Comparison of ENCODE assay signal across 27 cellular contexts in genomic region chr5:965604-966344, GRCh38. TPM values are rescaled to one million over a fixed set of nuclear protein-coding genes. Genes with fewer than 3 reads are reported as not detected.
DNase-seq lines count a peak whose midpoint lies in the region; ATAC-seq and TF ChIP-seq lines count a peak whose summit lies in the region.
"Had no signal": no experiment of that assay in that cellular context is flagged by ENCODE, and none has a peak within 500 bp of the region (broad histone marks: within the 10 kb centered on the region; RNA-seq: fewer than 3 reads in every experiment).

No MANE protein-coding gene starts in this region.

- no peaks in the 10 kb centered on the region for H3K9me2 ChIP-seq in HCT116 (ENCODE audit: insufficient read depth)

- H3K9me3 ChIP-seq in BLaER1 (peaks cover 25% of the 10 kb centered on the region), HCT116 (ENCODE audit: control insufficient read depth in 1 of 2, insufficient read depth in 1 of 2, low read depth in 1 of 2, low read length in 2 of 2) (no peaks in the 10 kb centered on the region), RWPE2 (ENCODE audit: severe bottlenecking) (no peaks in the 10 kb centered on the region), osteoblast (ENCODE audit: low read depth, low read length) (no peaks in the 10 kb centered on the region)
- H3K9me3 ChIP-seq: neutrophil, psoas muscle, tibial artery had no signal

- H3K4me3 ChIP-seq in BLaER1: peak overlapping the region; percentile 64
- H3K4me3 ChIP-seq in HCT116 (replicated peaks in 1 of 2; ENCODE audit: low read depth in 1 of 2, low read length in 2 of 2): no peak overlapping the region
- no peak overlapping the region for H3K4me3 ChIP-seq in RWPE2 (ENCODE audit: severe bottlenecking)
- H3K4me3 ChIP-seq in osteoblast (ENCODE audit: insufficient read depth, low read length): no peak overlapping the region
- H3K4me3 ChIP-seq: psoas muscle, SK-N-MC, tibial artery had no signal

- peak overlapping the region; percentile 94 for H3K27ac ChIP-seq in BLaER1
- no peak overlapping the region for H3K27ac ChIP-seq in HCT116 (ENCODE audit: low read depth, low read length)
- no peak overlapping the region for H3K27ac ChIP-seq in RWPE2 (ENCODE audit: poor library complexity, severe bottlenecking)
- no peak overlapping the region for H3K27ac ChIP-seq in osteoblast (ENCODE audit: low read depth, low read length)
- H3K27ac ChIP-seq: brain microvascular endothelial cell, neutrophil, psoas muscle, SK-N-MC, tibial artery had no signal

- H3K27me3 ChIP-seq in BLaER1: no peaks in the 10 kb centered on the region
- peaks cover 59% of the 10 kb centered on the region for H3K27me3 ChIP-seq in HCT116 (ENCODE audit: insufficient read depth, low read length)
- peaks cover 51% of the 10 kb centered on the region for H3K27me3 ChIP-seq in RWPE2 (ENCODE audit: insufficient read depth, poor library complexity, severe bottlenecking)
- peaks cover 61% of the 10 kb centered on the region for H3K27me3 ChIP-seq in osteoblast (ENCODE audit: insufficient read depth, low read length)

- H2AFZ ChIP-seq in HCT116 (ENCODE audit: low read depth, low read length, poor library complexity, severe bottlenecking) (no peak overlapping the region), osteoblast (ENCODE audit: low read length) (no peak overlapping the region)

- DNase-seq in HCT116 (ENCODE audit: low read depth, low spot score) (no peak), RWPE2 (ENCODE audit: low spot score) (peak; percentile 64), osteoblast (ENCODE audit: insufficient read length, low spot score, missing footprints) (peak; percentile 27), Kasumi-1 (lab: John Stamatoyannopoulos, UW) (no peak), NCI-H774 (lab: John Stamatoyannopoulos, UW) (no peak)
- DNase-seq in stimulated activated naive CD4-positive, alpha-beta T cell treated with Interleukin-2 at 50 U/mL for 16 hours (lab: John Stamatoyannopoulos, UW): no peak
- DNase-seq: activated CD4-positive, alpha-beta T cell treated with anti-CD3 and anti-CD28 coated beads for 48 hours; activated CD8-positive, alpha-beta memory T cell treated with anti-CD3 and anti-CD28 coated beads, Interleukin-2, amount 10 ng/mL, durations not matched to agents 7 days and 5 days; activated naive CD4-positive, alpha-beta T cell treated with anti-CD3 and anti-CD28 coated beads for 36 hours; amniotic stem cell; brain microvascular endothelial cell; HCEC 1CT; hippocampal formation; immature natural killer cell; mesendoderm; NCI-H1092; NCI-H187 treated with DMSO at 0.1 percent for 48 hours; NCI-H526 treated with DMSO at 0.1 percent for 48 hours; psoas muscle; T-helper 17 cell had no signal

- peak overlapping the region; percentile 81 for H3K9ac ChIP-seq in BLaER1
- no peak overlapping the region for H3K9ac ChIP-seq in HCT116 (ENCODE audit: low read length)

- ATAC-seq in HCT116: peak; percentile 62; the same call in 1 of the 2 replicates
- no peak for ATAC-seq in RWPE2 (ENCODE audit: low read depth)
- ATAC-seq: activated CD8-positive, alpha-beta memory T cell treated with anti-CD3 and anti-CD28 coated beads, Interleukin-2, amount 10 ng/mL, durations not matched to agents 7 days and 5 days; psoas muscle; T-helper 17 cell had no signal

- no TSS peak for BruUV-seq in HCT116 (replicated peaks; lab: Mats Ljungman, UMichigan)

- CTCF ChIA-PET in HCT116 (lab: Charles Lee): no interaction called here

- H3K36me3 ChIP-seq in BLaER1 (0 out of 2 replicates have a peak, but pooled peaks cover 5% of the 10 kb centered on the region), HCT116 (ENCODE audit: control insufficient read depth in 1 of 2, insufficient read depth in 2 of 2, low read length in 2 of 2) (no peaks in the 10 kb centered on the region), RWPE2 (ENCODE audit: low read depth) (no peaks in the 10 kb centered on the region), osteoblast (ENCODE audit: insufficient read depth, low read length) (no peaks in the 10 kb centered on the region)
- H3K36me3 ChIP-seq: brain microvascular endothelial cell, neutrophil, tibial artery had no signal

- peak overlapping the region; percentile 99 for H3K4me2 ChIP-seq in BLaER1
- no peak overlapping the region for H3K4me2 ChIP-seq in HCT116 (ENCODE audit: low read length)
- no peak overlapping the region for H3K4me2 ChIP-seq in osteoblast (ENCODE audit: insufficient read depth, low read length)

- no peak for TF ChIP-seq POLR2A in HCT116 (IDR thresholded peaks at IDR 0.05; ENCODE audit: borderline replicate concordance, extremely low read depth, insufficient read depth, insufficient read length)

- H3K4me1 ChIP-seq in BLaER1 (peaks cover 89% of the 10 kb centered on the region), HCT116 (ENCODE audit: control insufficient read depth in 1 of 2, insufficient read depth in 2 of 2, low read length in 2 of 2) (no peaks in the 10 kb centered on the region; a peak in 1 of 4 replicates), RWPE2 (ENCODE audit: insufficient read depth, poor library complexity, severe bottlenecking) (no peaks in the 10 kb centered on the region), osteoblast (ENCODE audit: insufficient read depth, low read length) (no peaks in the 10 kb centered on the region)
- H3K4me1 ChIP-seq: psoas muscle, tibial artery had no signal

- no peaks in the 10 kb centered on the region for H4K20me1 ChIP-seq in BLaER1
- no peaks in the 10 kb centered on the region for H4K20me1 ChIP-seq in HCT116 (ENCODE audit: insufficient read depth)
- no peaks in the 10 kb centered on the region for H4K20me1 ChIP-seq in osteoblast (ENCODE audit: insufficient read depth, low read length)

- POLR2A ChIA-PET in HCT116 (lab: Charles Lee): no interaction called here

- intact Hi-C loops in HCT116 (cut with micrococcal nuclease): no loop called here

- RAD21 ChIA-PET in HCT116 (lab: Charles Lee; ENCODE audit: low non-redundant PET in 1 of 2, low total read pairs in 2 of 2, uncharacterized antibody in 2 of 2, unreplicated experiment in 2 of 2): no interaction called here

- TF ChIP-seq RAD21 in HCT116 (IDR thresholded peaks at IDR 0.05; ENCODE audit: low read depth): no peak

- no peaks in the 10 kb centered on the region for H3K79me2 ChIP-seq in HCT116 (ENCODE audit: insufficient read depth, low read length)
- H3K79me2 ChIP-seq in osteoblast (ENCODE audit: insufficient read depth, low read length): no peaks in the 10 kb centered on the region

- 0 out of 6 replicates have a peak, but pooled peaks of 1 of the 3 experiments have one; percentile 1 for TF ChIP-seq CTCF in HCT116 (IDR thresholded peaks at IDR 0.05 in 2 of 3, conservative IDR thresholded peaks at IDR 0.05 in 1 of 3; ENCODE audit: borderline replicate concordance in 1 of 3, insufficient read depth in 1 of 3, low read depth in 2 of 3, low read length in 2 of 3)
- TF ChIP-seq CTCF in RWPE2 (IDR thresholded peaks at IDR 0.05; ENCODE audit: poor library complexity, severe bottlenecking): no peak
- TF ChIP-seq CTCF in osteoblast (IDR thresholded peaks at IDR 0.05; ENCODE audit: extremely low read depth, low read depth, low read length): no peak

TF ChIP-seq in HCT116, 20 proteins besides CTCF, POLR2A, EP300 and RAD21 (continues in another document):
- TF ChIP-seq CBX3 (IDR thresholded peaks at IDR 0.05; ENCODE audit: low read depth): no peak
- TF ChIP-seq, protein P1, sequence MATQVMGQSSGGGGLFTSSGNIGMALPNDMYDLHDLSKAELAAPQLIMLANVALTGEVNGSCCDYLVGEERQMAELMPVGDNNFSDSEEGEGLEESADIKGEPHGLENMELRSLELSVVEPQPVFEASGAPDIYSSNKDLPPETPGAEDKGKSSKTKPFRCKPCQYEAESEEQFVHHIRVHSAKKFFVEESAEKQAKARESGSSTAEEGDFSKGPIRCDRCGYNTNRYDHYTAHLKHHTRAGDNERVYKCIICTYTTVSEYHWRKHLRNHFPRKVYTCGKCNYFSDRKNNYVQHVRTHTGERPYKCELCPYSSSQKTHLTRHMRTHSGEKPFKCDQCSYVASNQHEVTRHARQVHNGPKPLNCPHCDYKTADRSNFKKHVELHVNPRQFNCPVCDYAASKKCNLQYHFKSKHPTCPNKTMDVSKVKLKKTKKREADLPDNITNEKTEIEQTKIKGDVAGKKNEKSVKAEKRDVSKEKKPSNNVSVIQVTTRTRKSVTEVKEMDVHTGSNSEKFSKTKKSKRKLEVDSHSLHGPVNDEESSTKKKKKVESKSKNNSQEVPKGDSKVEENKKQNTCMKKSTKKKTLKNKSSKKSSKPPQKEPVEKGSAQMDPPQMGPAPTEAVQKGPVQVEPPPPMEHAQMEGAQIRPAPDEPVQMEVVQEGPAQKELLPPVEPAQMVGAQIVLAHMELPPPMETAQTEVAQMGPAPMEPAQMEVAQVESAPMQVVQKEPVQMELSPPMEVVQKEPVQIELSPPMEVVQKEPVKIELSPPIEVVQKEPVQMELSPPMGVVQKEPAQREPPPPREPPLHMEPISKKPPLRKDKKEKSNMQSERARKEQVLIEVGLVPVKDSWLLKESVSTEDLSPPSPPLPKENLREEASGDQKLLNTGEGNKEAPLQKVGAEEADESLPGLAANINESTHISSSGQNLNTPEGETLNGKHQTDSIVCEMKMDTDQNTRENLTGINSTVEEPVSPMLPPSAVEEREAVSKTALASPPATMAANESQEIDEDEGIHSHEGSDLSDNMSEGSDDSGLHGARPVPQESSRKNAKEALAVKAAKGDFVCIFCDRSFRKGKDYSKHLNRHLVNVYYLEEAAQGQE (IDR thresholded peaks at IDR 0.05; ENCODE audit: low read depth): no peak
- TF ChIP-seq ZBTB33 (IDR thresholded peaks at IDR 0.05; ENCODE audit: extremely low read depth, insufficient replicate concordance, low read length): no peak
- no peak for TF ChIP-seq MAX (IDR thresholded peaks at IDR 0.05)
- no peak for TF ChIP-seq EZH2 (IDR thresholded peaks at IDR 0.05)
- TF ChIP-seq ZFX (IDR thresholded peaks at IDR 0.05): no peak

RNA-seq across cellular contexts. Expression of gene NKD2, which starts 42.8 kb away (rescaled TPM):
- total RNA-seq in HCT116 (2021; ENCODE audit: unreplicated experiment) (20.4 TPM), osteoblast (under 0.01 TPM in 1 of 2 replicates, not detected in the other)
- polyA plus RNA-seq in HCT116 (2012): 15.7 and 19.0 TPM in 2 replicates
- total RNA-seq: chondrocyte, endothelial cell of umbilical vein, T-helper 17 cell had no signal
- polyA plus RNA-seq: BJ, immature natural killer cell had no signal

Comparison
In these comparisons a context has a peak if more than half of its experiments do, and no peak if none do; other contexts are left out.
1. DNase-seq: peak in RWPE2 (single experiment) and osteoblast (single experiment); none in HCT116 (single experiment), Kasumi-1 (0 of 2), stimulated activated naive CD4-positive, alpha-beta T cell treated with Interleukin-2 at 50 U/mL for 16 hours (single experiment) and NCI-H774 (single experiment).
2. RNA of gene NKD2, which starts 42.8 kb away (total RNA-seq): 20.4 TPM in HCT116 (single experiment); under 0.01 TPM in osteoblast; every median in the first group is over 10 times any median in the second.